Comparison of ENCODE assay signal across 8 cellular contexts in genomic region chr1:246506785-246507639, GRCh38. TPM values are rescaled to one million over a fixed set of nuclear protein-coding genes. Genes with fewer than 3 reads are reported as not detected.
DNase-seq lines count a peak whose midpoint lies in the region; ATAC-seq and TF ChIP-seq lines count a peak whose summit lies in the region.

SMYD3 (minus strand) TSS chr1:246507279.

- peak within 1 kb of the TSS; percentile 84 to 93 (median 91) for H3K27ac Mint-ChIP-seq in naive B cell
- H3K27ac Mint-ChIP-seq in stimulated activated memory B cell treated with anti-CD40 and anti-IgM and Interleukin-4, amounts not matched to agents 10 μg/mL and 1 μg/mL and 100 μg/mL, for 72 hours, result peak within 1 kb of the TSS; percentile 71

- no peaks in the 10 kb centered on the region for H3K9me3 Mint-ChIP-seq in naive B cell
- no peaks in the 10 kb centered on the region for H3K9me3 Mint-ChIP-seq in stimulated activated memory B cell treated with anti-CD40 and anti-IgM and Interleukin-4, amounts not matched to agents 10 μg/mL and 1 μg/mL and 100 μg/mL, for 72 hours

- H2AFZ ChIP-seq in OCI-LY7 (ENCODE audit: low read length), result peak within 1 kb of the TSS; percentile 99

- H3K36me3 ChIP-seq in HUES64 (ENCODE audit: insufficient read depth, low read length), result no peaks in the 10 kb centered on the region
- no peaks in the 10 kb centered on the region for H3K36me3 ChIP-seq in OCI-LY7 (ENCODE audit: insufficient read depth, low read length)
- no peaks in the 10 kb centered on the region for H3K36me3 ChIP-seq in esophagus squamous epithelium

- H3K4me2 ChIP-seq in OCI-LY7 (ENCODE audit: low read length), result peak within 1 kb of the TSS; percentile 76

- 2% methylated on average over 82 of the region's 82 CpGs for WGBS in HUES64
- 0 to 1% methylated on average over 17 of the region's 82 CpGs for WGBS in esophagus squamous epithelium, 2 donors

- intact Hi-C loops in OCI-LY7 (cut with micrococcal nuclease; ENCODE audit: unreplicated experiment) (loop anchor here (2.0 to 5.0 kb wide), 2 partner anchors 60 to 570 kb away; partner anchors contain the start of genes CNST, TFB2M and ZNF670), esophagus squamous epithelium (cut with DNase I) (no loop called here)

- H3K27me3 ChIP-seq in HUES64 (ENCODE audit: insufficient read depth, low read length), result peaks cover 7% of the 10 kb centered on the region; the same call in 1 of the 2 replicates
- no peaks in the 10 kb centered on the region for H3K27me3 ChIP-seq in esophagus squamous epithelium

- H3K4me1 ChIP-seq in HUES64 (ENCODE audit: insufficient read depth, low read length), result 0 out of 2 replicates have a peak, but pooled peaks cover 5% of the 10 kb centered on the region
- peaks cover 13% of the 10 kb centered on the region for H3K4me1 ChIP-seq in OCI-LY7 (ENCODE audit: insufficient read depth, low read length, poor library complexity, severe bottlenecking)
- peaks cover 0 to 29% (median 5%) of the 10 kb centered on the region in 3 donors for H3K4me1 ChIP-seq in esophagus squamous epithelium

- H3K79me2 ChIP-seq in OCI-LY7 (ENCODE audit: insufficient read depth, low read depth, low read length), result no peaks in the 10 kb centered on the region

- peak in 1 of 4 donors; percentile 67 for TF ChIP-seq POLR2A in esophagus squamous epithelium (IDR thresholded peaks at IDR 0.05)

- peak within 1 kb of the TSS; percentile 58 for H3K9ac ChIP-seq in HUES64 (ENCODE audit: low read depth, low read length)

- no peaks in the 10 kb centered on the region for H3K9me3 ChIP-seq in HUES64 (ENCODE audit: insufficient read depth, low read depth, low read length)
- H3K9me3 ChIP-seq in OCI-LY7 (ENCODE audit: low read length), result no peaks in the 10 kb centered on the region
- H3K9me3 ChIP-seq in esophagus squamous epithelium, result no peaks in the 10 kb centered on the region

- ATAC-seq in GM21515 (IDR thresholded peaks at IDR 0.05; ENCODE audit: unreplicated experiment) (peak; percentile 89), naive B cell (ENCODE audit: low read depth in 2 of 2) (peak; percentile 84 to 87)
- ATAC-seq in stimulated activated memory B cell treated with anti-CD40 and anti-IgM and Interleukin-4, amounts not matched to agents 10 μg/mL and 1 μg/mL and 100 μg/mL, for 72 hours, result peak; percentile 94

- peak within 1 kb of the TSS; percentile 79 to 97 (median 91) for H3K4me3 Mint-ChIP-seq in naive B cell
- peak within 1 kb of the TSS; percentile 88 for H3K4me3 Mint-ChIP-seq in stimulated activated memory B cell treated with anti-CD40 and anti-IgM and Interleukin-4, amounts not matched to agents 10 μg/mL and 1 μg/mL and 100 μg/mL, for 72 hours

- H3K27ac ChIP-seq in HUES64 (ENCODE audit: low read depth, low read length), result no peak within 1 kb of the TSS
- H3K27ac ChIP-seq in OCI-LY7 (ENCODE audit: low read depth, low read length, poor library complexity, severe bottlenecking), result no peak within 1 kb of the TSS
- H3K27ac ChIP-seq in esophagus squamous epithelium, result peak within 1 kb of the TSS; percentile 55 to 73 (median 66)

- no peaks in the 10 kb centered on the region for H3K9me2 ChIP-seq in OCI-LY7 (ENCODE audit: insufficient read depth, low read length)

- H3K4me3 ChIP-seq in HUES64 (ENCODE audit: low read length), result peak within 1 kb of the TSS; percentile 86
- peak within 1 kb of the TSS; percentile 95 for H3K4me3 ChIP-seq in OCI-LY7 (ENCODE audit: low read depth, low read length, poor library complexity, severe bottlenecking)
- peak within 1 kb of the TSS; percentile 56 to 97 (median 82) for H3K4me3 ChIP-seq in esophagus squamous epithelium

- H4K20me1 ChIP-seq in OCI-LY7 (ENCODE audit: insufficient read depth, low read length), result no peaks in the 10 kb centered on the region

- POLR2A ChIA-PET in OCI-LY7 (lab: Charles Lee), result interaction anchor here (0.6 to 1.0 kb wide), 6 partner anchors 20 to 939 kb away, joined by 3 to 4 read pairs (median 4); no protein-coding TSS in a partner anchor

- no peaks in the 10 kb centered on the region for H3K36me3 Mint-ChIP-seq in naive B cell
- no peaks in the 10 kb centered on the region for H3K36me3 Mint-ChIP-seq in stimulated activated memory B cell treated with anti-CD40 and anti-IgM and Interleukin-4, amounts not matched to agents 10 μg/mL and 1 μg/mL and 100 μg/mL, for 72 hours

- no TSS peak for BruUV-seq in OCI-LY7 (replicated peaks; lab: Mats Ljungman, UMichigan)

- no peaks in the 10 kb centered on the region for H3K27me3 Mint-ChIP-seq in naive B cell
- H3K27me3 Mint-ChIP-seq in stimulated activated memory B cell treated with anti-CD40 and anti-IgM and Interleukin-4, amounts not matched to agents 10 μg/mL and 1 μg/mL and 100 μg/mL, for 72 hours, result no peaks in the 10 kb centered on the region

- peak; percentile 31; the same call in 1 of the 2 replicates for TF ChIP-seq CTCF in OCI-LY7 (conservative IDR thresholded peaks at IDR 0.05; ENCODE audit: low read length)
- peak in 2 of 6 experiments; percentile 10 to 48 for TF ChIP-seq CTCF in esophagus squamous epithelium (IDR thresholded peaks at IDR 0.05)

- peaks cover 21 to 28% (median 25%) of the 10 kb centered on the region in 3 donors for H3K4me1 Mint-ChIP-seq in naive B cell
- peaks cover 25% of the 10 kb centered on the region for H3K4me1 Mint-ChIP-seq in stimulated activated memory B cell treated with anti-CD40 and anti-IgM and Interleukin-4, amounts not matched to agents 10 μg/mL and 1 μg/mL and 100 μg/mL, for 72 hours

- CTCF ChIA-PET in OCI-LY7 (lab: Charles Lee; ENCODE audit: unreplicated experiment), result interaction anchor here (0.6 to 1.0 kb wide), 3 partner anchors 63 to 378 kb away, joined by 3 to 4 read pairs (median 3); no protein-coding TSS in a partner anchor

- peak; percentile 76 for DNase-seq in DMS114 treated with DMSO at 0.1 percent for 48 hours (lab: John Stamatoyannopoulos, UW; ENCODE audit: unreplicated experiment)
- DNase-seq in OCI-LY7 (ENCODE audit: low spot score), result peak; percentile 89
- DNase-seq in activated T-cell treated with anti-CD3 and anti-CD28 coated beads for 48 hours (ENCODE audit: low read depth), result peak; percentile 69
- no peak for DNase-seq in esophagus squamous epithelium (lab: John Stamatoyannopoulos, UW)
- peak; percentile 75 for DNase-seq in naive B cell

RNA-seq across cellular contexts. Expression of gene SMYD3, which starts in this region (rescaled TPM):
- 21.5 TPM for polyA plus RNA-seq in HUES64 (2013, experiment 1 of 2)
- 27.1 TPM for polyA plus RNA-seq in HUES64 (2013, experiment 2 of 2)
- total RNA-seq in OCI-LY7 (2014; rRNA removed; shearing (Covaris generic)), result 26.6 and 28.9 TPM in 2 replicates
- total RNA-seq in OCI-LY7 (2022), result 32.5 and 34.5 TPM in 2 replicates
- total RNA-seq in esophagus squamous epithelium, result 10 to 100 TPM in 2 of 4 donors, 1 to 10 TPM in 2; 8.4 to 15.8 (median 11.5) TPM
- 10 to 100 TPM; 15.8 to 27.3 (median 19.5) TPM for polyA plus RNA-seq in naive B cell (ENCODE audit: low read depth in 6 of 6)

Comparison
In these comparisons a context has a peak if more than half of its experiments do, and no peak if none do; other contexts are left out.
1. H3K27ac ChIP-seq: peak in esophagus squamous epithelium (4 of 4); none in HUES64 (single experiment) and OCI-LY7 (single experiment).
2. Peak in every context shown above with its lines, with median percentiles within 50 percentile points of each other: ATAC-seq and H3K4me3 ChIP-seq.